In the genomic region with DNA sequence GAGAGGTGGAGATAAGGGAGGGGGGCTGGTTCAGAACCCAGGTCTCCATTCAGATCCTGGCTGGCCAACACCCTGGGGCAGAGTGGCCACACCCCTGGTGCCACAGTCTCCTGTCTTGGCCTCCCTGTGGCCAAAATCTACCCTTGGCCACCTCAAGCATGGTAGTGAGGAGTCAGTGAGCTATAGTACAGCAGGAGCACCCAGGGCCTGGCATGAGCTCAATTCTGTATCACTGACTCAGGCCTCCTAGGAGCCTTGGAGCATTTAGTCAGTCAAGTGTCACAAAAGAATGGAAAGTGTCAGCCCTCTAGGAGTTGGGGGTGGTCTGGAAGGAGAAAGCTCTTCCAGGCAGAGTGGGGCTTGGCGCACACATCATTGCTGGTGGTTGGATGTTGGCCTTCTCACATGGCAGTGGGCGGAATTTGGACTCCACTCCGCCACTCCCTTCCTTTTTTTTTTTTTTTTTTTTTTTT, we compare ENCODE assay signal across 11 cellular contexts. TPM values are rescaled to one million over a fixed set of nuclear protein-coding genes. Genes with fewer than 3 reads are reported as not detected.
DNase-seq lines count a peak whose midpoint lies in the region; ATAC-seq and TF ChIP-seq lines count a peak whose summit lies in the region.
"Had no signal": no experiment of that assay in that cellular context is flagged by ENCODE, and none has a peak within 500 bp of the region (broad histone marks: within the 10 kb centered on the region; RNA-seq: fewer than 3 reads in every experiment).

No MANE protein-coding gene starts in this region.

- no peak overlapping the region for H4K8ac ChIP-seq in IMR-90 (ENCODE audit: low read depth in 2 of 2, low read length in 2 of 2)

- H3K79me1 ChIP-seq in IMR-90 (ENCODE audit: low read depth in 1 of 2, low read length in 2 of 2) = peaks cover 18 to 38% of the 10 kb centered on the region in 2 experiments

- no peak overlapping the region for H3K4ac ChIP-seq in IMR-90 (ENCODE audit: low read depth, low read length)

- peaks cover 30% of the 10 kb centered on the region for H3K36me3 ChIP-seq in CD8-positive, alpha-beta memory T cell (ENCODE audit: insufficient read depth, low read length)
- H3K36me3 ChIP-seq in IMR-90 (ENCODE audit: control insufficient read depth, insufficient read depth, low read length) = peaks cover 58% of the 10 kb centered on the region
- H3K36me3 ChIP-seq in left lung = peaks cover 3 to 77% of the 10 kb centered on the region in 2 donors
- H3K36me3 ChIP-seq: uterus had no signal

- H3K27ac ChIP-seq in CD8-positive, alpha-beta memory T cell (ENCODE audit: low read depth, low read length) = no peak overlapping the region
- H3K27ac ChIP-seq in IMR-90 (ENCODE audit: insufficient read depth, low read length) = no peak overlapping the region
- no peak overlapping the region for H3K27ac ChIP-seq in left lung
- H3K27ac ChIP-seq: parathyroid adenoma, uterus had no signal

- peaks cover 4 to 54% (median 8%) of the 10 kb centered on the region in 3 donors for H3K36me3 Mint-ChIP-seq in CD8-positive, alpha-beta memory T cell
- peaks cover 47% of the 10 kb centered on the region for H3K36me3 Mint-ChIP-seq in activated T-helper 1 cell treated with anti-CD3 and anti-CD28 coated beads, Interleukin-12 subunit alpha, Interleukin-12 subunit beta, Interleukin-2, Interleukin-4 antibody, amounts not matched to agents 30 ng/mL and 10 ng/mL and 1 ng/mL, durations not matched to agents 14 hours and 24 hours and 36 hours (ENCODE audit: low read depth)

- no peak overlapping the region for H3K18ac ChIP-seq in IMR-90 (ENCODE audit: low read depth, low read length)

- ATAC-seq in IMR-90 (ENCODE audit: low read depth) (peak; percentile 18), left lung (peak; percentile 4), GM18505 (IDR thresholded peaks at IDR 0.05; ENCODE audit: unreplicated experiment) (no peak), HG03457 (IDR thresholded peaks at IDR 0.05; ENCODE audit: unreplicated experiment) (no peak)

- WGBS in IMR-90 (ENCODE audit: extremely low coverage in 2 of 2, insufficient read length in 1 of 2), 2 experiments = no CpG with 5 or more reads among the region's 3 CpGs

- TF ChIP-seq CTCF in IMR-90 (conservative IDR thresholded peaks at IDR 0.05; ENCODE audit: low read depth, low read length) = no peak
- no peak for TF ChIP-seq CTCF in left lung (IDR thresholded peaks at IDR 0.05)

- no peak for TF ChIP-seq RAD21 in IMR-90 (IDR thresholded peaks at IDR 0.05; ENCODE audit: low read length)

- no peaks in the 10 kb centered on the region for H3K27me3 ChIP-seq in CD8-positive, alpha-beta memory T cell (ENCODE audit: insufficient read depth, low read length, poor library complexity, severe bottlenecking)
- H3K27me3 ChIP-seq in IMR-90 (ENCODE audit: control insufficient read depth, insufficient read depth, low read length) (no peaks in the 10 kb centered on the region), left lung (no peaks in the 10 kb centered on the region)
- H3K27me3 ChIP-seq: uterus had no signal

- H2AFZ ChIP-seq in IMR-90 (replicated peaks; ENCODE audit: low read length, poor library complexity) = no peak overlapping the region
- H2AFZ ChIP-seq: parathyroid adenoma had no signal

- dilution Hi-C loops in IMR-90 (cut with HindIII; ENCODE audit: low sequenced_read_pairs, unreplicated experiment) = no loop called here

- peaks cover 4% of the 10 kb centered on the region; the same call in 1 of the 2 replicates for H3K9me1 ChIP-seq in IMR-90 (ENCODE audit: insufficient read depth, low read length)

- peaks cover 80% of the 10 kb centered on the region for H4K20me1 ChIP-seq in IMR-90 (ENCODE audit: insufficient read depth, low read length)

- intact Hi-C loops in IMR-90 (cut with micrococcal nuclease) = no loop called here
- intact Hi-C loops in activated T-helper 1 cell treated with anti-CD3 and anti-CD28 coated beads, Interleukin-12 subunit alpha, Interleukin-12 subunit beta, Interleukin-2, Interleukin-4 antibody, amounts not matched to agents 30 ng/mL and 10 ng/mL and 1 ng/mL, durations not matched to agents 14 hours and 24 hours and 36 hours (cut with micrococcal nuclease) = no loop called here
- intact Hi-C loops in left lung (cut with DNase I) = loop anchor here in 1 of 2 donors (5.0 kb wide), 1 partner anchor 67 kb away; no protein-coding TSS in a partner anchor

- POLR2A ChIA-PET in CD8-positive, alpha-beta memory T cell (lab: Charles Lee) = interaction anchor here (0.6 to 8.6 kb wide), 5 partner anchors 10 to 75 kb away, joined by 3 to 190 read pairs (median 5); a partner anchor contains a TSS
- POLR2A ChIA-PET in IMR-90 (lab: Charles Lee; ENCODE audit: unreplicated experiment) = no interaction called here

- no peak overlapping the region for H2AK9ac ChIP-seq in IMR-90 (replicated peaks; ENCODE audit: low read depth, low read length, poor library complexity)

- no peak overlapping the region for H2BK20ac ChIP-seq in IMR-90 (ENCODE audit: low read depth, low read length)

- peaks cover 94% of the 10 kb centered on the region for H3K4me1 ChIP-seq in CD8-positive, alpha-beta memory T cell (ENCODE audit: insufficient read depth, low read length)
- H3K4me1 ChIP-seq in IMR-90 (ENCODE audit: control insufficient read depth, insufficient read depth, low read length) (peaks cover 2% of the 10 kb centered on the region; the same call in 1 of the 2 replicates), left lung (peaks cover 25 to 90% of the 10 kb centered on the region in 2 donors)

- no peak for DNase-seq in CD8-positive, alpha-beta memory T cell
- DNase-seq in IMR-90 (peak; percentile 61), left lung (no peak), activated gamma-delta T cell (lab: John Stamatoyannopoulos, UW) (no peak), GM19238 (ENCODE audit: insufficient read length, low spot score) (no peak)
- no peak for DNase-seq in activated T-helper 1 cell treated with anti-CD3 and anti-CD28 coated beads, Interleukin-12 subunit alpha, Interleukin-12 subunit beta, Interleukin-2, Interleukin-4 antibody, amounts not matched to agents 30 ng/mL and 10 ng/mL and 1 ng/mL, durations not matched to agents 14 hours and 24 hours and 36 hours (ENCODE audit: low spot score)
- DNase-seq: NCI-H2081 treated with DMSO at 0.1 percent for 48 hours, uterus had no signal

- H3K9me3 Mint-ChIP-seq in CD8-positive, alpha-beta memory T cell = no peaks in the 10 kb centered on the region
- no peaks in the 10 kb centered on the region for H3K9me3 Mint-ChIP-seq in activated T-helper 1 cell treated with anti-CD3 and anti-CD28 coated beads, Interleukin-12 subunit alpha, Interleukin-12 subunit beta, Interleukin-2, Interleukin-4 antibody, amounts not matched to agents 30 ng/mL and 10 ng/mL and 1 ng/mL, durations not matched to agents 14 hours and 24 hours and 36 hours

- H3K9ac ChIP-seq in IMR-90 (ENCODE audit: low read depth, low read length) = no peak overlapping the region
- H3K9ac ChIP-seq: parathyroid adenoma had no signal

- no TSS peak for BruUV-seq in IMR-90 (replicated peaks; lab: Mats Ljungman, UMichigan)

- no peak overlapping the region for H3K4me3 ChIP-seq in CD8-positive, alpha-beta memory T cell (ENCODE audit: low read length)
- H3K4me3 ChIP-seq in IMR-90 (ENCODE audit: insufficient read depth, low read depth, low read length) (no peak overlapping the region), left lung (no peak overlapping the region)
- H3K4me3 ChIP-seq: uterus had no signal

- peak overlapping the region in 5 of 7 donors; percentile 2 to 55 (median 30) for H3K4me3 Mint-ChIP-seq in CD8-positive, alpha-beta memory T cell
- peak overlapping the region; percentile 66 for H3K4me3 Mint-ChIP-seq in activated T-helper 1 cell treated with anti-CD3 and anti-CD28 coated beads, Interleukin-12 subunit alpha, Interleukin-12 subunit beta, Interleukin-2, Interleukin-4 antibody, amounts not matched to agents 30 ng/mL and 10 ng/mL and 1 ng/mL, durations not matched to agents 14 hours and 24 hours and 36 hours

- in situ Hi-C loops in IMR-90 (cut with MboI; ENCODE audit: low sequenced_read_pairs) = no loop called here

- H2BK15ac ChIP-seq in IMR-90 (ENCODE audit: low read depth, low read length) = no peak overlapping the region

- H3K4me1 Mint-ChIP-seq in CD8-positive, alpha-beta memory T cell = peaks cover 56 to 79% (median 67%) of the 10 kb centered on the region in 3 donors
- H3K4me1 Mint-ChIP-seq in activated T-helper 1 cell treated with anti-CD3 and anti-CD28 coated beads, Interleukin-12 subunit alpha, Interleukin-12 subunit beta, Interleukin-2, Interleukin-4 antibody, amounts not matched to agents 30 ng/mL and 10 ng/mL and 1 ng/mL, durations not matched to agents 14 hours and 24 hours and 36 hours (ENCODE audit: low read depth) = peaks cover 73% of the 10 kb centered on the region

- no peak overlapping the region for H4K5ac ChIP-seq in IMR-90 (ENCODE audit: low read depth, low read length)

- H2BK120ac ChIP-seq in IMR-90 (ENCODE audit: low read depth, low read length) = no peak overlapping the region

- no peak overlapping the region for H3K56ac ChIP-seq in IMR-90 (ENCODE audit: extremely low read depth, insufficient read depth, low read length)

- H4K91ac ChIP-seq in IMR-90 (ENCODE audit: insufficient read depth, low read depth, low read length) = no peak overlapping the region

- no peak overlapping the region for H3K23ac ChIP-seq in IMR-90 (ENCODE audit: low read depth, low read length)

- no peak overlapping the region for H3K14ac ChIP-seq in IMR-90 (replicated peaks; ENCODE audit: low read depth, low read length)

- H3K27me3 Mint-ChIP-seq in CD8-positive, alpha-beta memory T cell = no peaks in the 10 kb centered on the region
- no peaks in the 10 kb centered on the region for H3K27me3 Mint-ChIP-seq in activated T-helper 1 cell treated with anti-CD3 and anti-CD28 coated beads, Interleukin-12 subunit alpha, Interleukin-12 subunit beta, Interleukin-2, Interleukin-4 antibody, amounts not matched to agents 30 ng/mL and 10 ng/mL and 1 ng/mL, durations not matched to agents 14 hours and 24 hours and 36 hours (ENCODE audit: insufficient read depth)

- peak overlapping the region in 7 of 8 donors; percentile 34 to 99 (median 86) for H3K27ac Mint-ChIP-seq in CD8-positive, alpha-beta memory T cell
- H3K27ac Mint-ChIP-seq in activated T-helper 1 cell treated with anti-CD3 and anti-CD28 coated beads, Interleukin-12 subunit alpha, Interleukin-12 subunit beta, Interleukin-2, Interleukin-4 antibody, amounts not matched to agents 30 ng/mL and 10 ng/mL and 1 ng/mL, durations not matched to agents 14 hours and 24 hours and 36 hours = peak overlapping the region; percentile 89

- CTCF ChIA-PET in CD8-positive, alpha-beta memory T cell (lab: Charles Lee) = interaction anchor here (1.4 to 16.3 kb wide), 5 partner anchors 11 to 87 kb away, joined by 3 to 227 read pairs (median 53); a partner anchor contains a TSS
- CTCF ChIA-PET in IMR-90 (lab: Yijun Ruan, JAX) = no interaction called here

- H3K9me3 ChIP-seq in CD8-positive, alpha-beta memory T cell (ENCODE audit: low read length) = no peaks in the 10 kb centered on the region
- H3K9me3 ChIP-seq in IMR-90 (ENCODE audit: control insufficient read depth, insufficient read depth, low read length) (no peaks in the 10 kb centered on the region), left lung (no peaks in the 10 kb centered on the region)
- H3K9me3 ChIP-seq: uterus had no signal

- H2AK5ac ChIP-seq in IMR-90 (ENCODE audit: low read depth, low read length) = no peak overlapping the region; the same call in 1 of the 2 replicates

- no peak overlapping the region for H3K4me2 ChIP-seq in IMR-90 (ENCODE audit: low read depth, low read length)

- TF ChIP-seq POLR2A in IMR-90 (IDR thresholded peaks at IDR 0.05; ENCODE audit: low read depth, low read length) (no peak), GM18505 (IDR thresholded peaks at IDR 0.05; ENCODE audit: borderline replicate concordance, extremely low read depth, insufficient read depth, insufficient read length) (no peak)

- H2BK5ac ChIP-seq in IMR-90 (ENCODE audit: low read depth, low read length, poor library complexity, severe bottlenecking) = no peak overlapping the region

RNA-seq across cellular contexts. Expression of a gene that starts 6.6 kb away (rescaled TPM):
- 1 to 10 TPM; 1.3 to 2.2 TPM for total RNA-seq in CD8-positive, alpha-beta memory T cell
- polyA plus RNA-seq in CD8-positive, alpha-beta memory T cell = 9.4 TPM
- total RNA-seq in IMR-90 (2012; rRNA removed) = not detected in 2 replicates
- 0.19 and 0.24 TPM in 2 replicates for polyA plus RNA-seq in IMR-90 (2012; rRNA removed)
- polyA plus RNA-seq in IMR-90 (2012; cell fraction: cytosol; rRNA removed) = 0.10 and 0.37 TPM in 2 replicates
- 0.06 and 0.25 TPM in 2 replicates for polyA plus RNA-seq in IMR-90 (2012; cell fraction: nucleus; rRNA removed; ENCODE audit: low replicate concordance)
- total RNA-seq in activated T-helper 1 cell treated with anti-CD3 and anti-CD28 coated beads, Interleukin-12 subunit alpha, Interleukin-12 subunit beta, Interleukin-2, Interleukin-4 antibody, amounts not matched to agents 30 ng/mL and 10 ng/mL and 1 ng/mL, durations not matched to agents 14 hours and 24 hours and 36 hours = 2.7 and 2.9 TPM in 2 replicates
- 1 to 10 TPM in 1 of 2 donors, under 1 TPM in 1; 0.99 to 2.1 TPM for total RNA-seq in left lung

RNA-seq across cellular contexts. Expression of a gene that starts 10.4 kb away (rescaled TPM):
- total RNA-seq in CD8-positive, alpha-beta memory T cell = 1,000 to 10,000 TPM; 3,036 to 3,142 TPM
- polyA plus RNA-seq in CD8-positive, alpha-beta memory T cell = 6,195 TPM
- 230 and 299 TPM in 2 replicates for total RNA-seq in IMR-90 (2012; rRNA removed)
- 1,882 and 3,988 TPM in 2 replicates for polyA plus RNA-seq in IMR-90 (2012; rRNA removed)
- 1,236 and 2,903 TPM in 2 replicates for polyA plus RNA-seq in IMR-90 (2012; cell fraction: cytosol; rRNA removed)
- 465 and 1,276 TPM in 2 replicates for polyA plus RNA-seq in IMR-90 (2012; cell fraction: nucleus; rRNA removed; ENCODE audit: low replicate concordance)
- total RNA-seq in activated T-helper 1 cell treated with anti-CD3 and anti-CD28 coated beads, Interleukin-12 subunit alpha, Interleukin-12 subunit beta, Interleukin-2, Interleukin-4 antibody, amounts not matched to agents 30 ng/mL and 10 ng/mL and 1 ng/mL, durations not matched to agents 14 hours and 24 hours and 36 hours = 2,887 and 2,906 TPM in 2 replicates
- 1,000 to 10,000 TPM; 1,560 to 2,044 TPM for total RNA-seq in left lung

RNA-seq across cellular contexts. Expression of a gene that starts 12.5 kb away (rescaled TPM):
- 100 to 1,000 TPM; 295 to 312 TPM for total RNA-seq in CD8-positive, alpha-beta memory T cell
- 350 TPM for polyA plus RNA-seq in CD8-positive, alpha-beta memory T cell
- 11.5 and 12.5 TPM in 2 replicates for total RNA-seq in IMR-90 (2012; rRNA removed)
- polyA plus RNA-seq in IMR-90 (2012; rRNA removed) = 47.1 and 51.2 TPM in 2 replicates
- 42.5 and 58.8 TPM in 2 replicates for polyA plus RNA-seq in IMR-90 (2012; cell fraction: cytosol; rRNA removed)
- polyA plus RNA-seq in IMR-90 (2012; cell fraction: nucleus; rRNA removed; ENCODE audit: low replicate concordance) = 228 and 380 TPM in 2 replicates
- total RNA-seq in activated T-helper 1 cell treated with anti-CD3 and anti-CD28 coated beads, Interleukin-12 subunit alpha, Interleukin-12 subunit beta, Interleukin-2, Interleukin-4 antibody, amounts not matched to agents 30 ng/mL and 10 ng/mL and 1 ng/mL, durations not matched to agents 14 hours and 24 hours and 36 hours = 386 and 392 TPM in 2 replicates
- total RNA-seq in left lung = 100 to 1,000 TPM; 129 to 202 TPM

RNA-seq across cellular contexts. Expression of a gene that starts 25.6 kb away (rescaled TPM):
- total RNA-seq in CD8-positive, alpha-beta memory T cell = not detected
- polyA plus RNA-seq in CD8-positive, alpha-beta memory T cell = not detected
- total RNA-seq in IMR-90 (2012; rRNA removed) = not detected in 2 replicates
- not detected in 2 replicates for polyA plus RNA-seq in IMR-90 (2012; rRNA removed)
- polyA plus RNA-seq in IMR-90 (2012; cell fraction: cytosol; rRNA removed) = not detected in 2 replicates
- polyA plus RNA-seq in IMR-90 (2012; cell fraction: nucleus; rRNA removed; ENCODE audit: low replicate concordance) = not detected in 2 replicates
- total RNA-seq in activated T-helper 1 cell treated with anti-CD3 and anti-CD28 coated beads, Interleukin-12 subunit alpha, Interleukin-12 subunit beta, Interleukin-2, Interleukin-4 antibody, amounts not matched to agents 30 ng/mL and 10 ng/mL and 1 ng/mL, durations not matched to agents 14 hours and 24 hours and 36 hours = not detected in 2 replicates
- not detected for total RNA-seq in left lung

RNA-seq across cellular contexts. Expression of a gene that starts 26.0 kb away (rescaled TPM):
- total RNA-seq in CD8-positive, alpha-beta memory T cell = not detected
- not detected for polyA plus RNA-seq in CD8-positive, alpha-beta memory T cell
- total RNA-seq in IMR-90 (2012; rRNA removed) (not detected in 2 replicates), left lung (not detected)
- not detected in 2 replicates for polyA plus RNA-seq in IMR-90 (2012; rRNA removed)
- not detected in 2 replicates for polyA plus RNA-seq in IMR-90 (2012; cell fraction: cytosol; rRNA removed)
- not detected in 2 replicates for polyA plus RNA-seq in IMR-90 (2012; cell fraction: nucleus; rRNA removed; ENCODE audit: low replicate concordance)
- not detected in 2 replicates for total RNA-seq in activated T-helper 1 cell treated with anti-CD3 and anti-CD28 coated beads, Interleukin-12 subunit alpha, Interleukin-12 subunit beta, Interleukin-2, Interleukin-4 antibody, amounts not matched to agents 30 ng/mL and 10 ng/mL and 1 ng/mL, durations not matched to agents 14 hours and 24 hours and 36 hours
- total RNA-seq: uterus had no signal

Comparison
In these comparisons a context has a peak if more than half of its experiments do, and no peak if none do; other contexts are left out.
1. ATAC-seq: peak in IMR-90 (single experiment) and left lung (single experiment); none in GM18505 (single experiment) and HG03457 (single experiment).